In the genomic region with DNA sequence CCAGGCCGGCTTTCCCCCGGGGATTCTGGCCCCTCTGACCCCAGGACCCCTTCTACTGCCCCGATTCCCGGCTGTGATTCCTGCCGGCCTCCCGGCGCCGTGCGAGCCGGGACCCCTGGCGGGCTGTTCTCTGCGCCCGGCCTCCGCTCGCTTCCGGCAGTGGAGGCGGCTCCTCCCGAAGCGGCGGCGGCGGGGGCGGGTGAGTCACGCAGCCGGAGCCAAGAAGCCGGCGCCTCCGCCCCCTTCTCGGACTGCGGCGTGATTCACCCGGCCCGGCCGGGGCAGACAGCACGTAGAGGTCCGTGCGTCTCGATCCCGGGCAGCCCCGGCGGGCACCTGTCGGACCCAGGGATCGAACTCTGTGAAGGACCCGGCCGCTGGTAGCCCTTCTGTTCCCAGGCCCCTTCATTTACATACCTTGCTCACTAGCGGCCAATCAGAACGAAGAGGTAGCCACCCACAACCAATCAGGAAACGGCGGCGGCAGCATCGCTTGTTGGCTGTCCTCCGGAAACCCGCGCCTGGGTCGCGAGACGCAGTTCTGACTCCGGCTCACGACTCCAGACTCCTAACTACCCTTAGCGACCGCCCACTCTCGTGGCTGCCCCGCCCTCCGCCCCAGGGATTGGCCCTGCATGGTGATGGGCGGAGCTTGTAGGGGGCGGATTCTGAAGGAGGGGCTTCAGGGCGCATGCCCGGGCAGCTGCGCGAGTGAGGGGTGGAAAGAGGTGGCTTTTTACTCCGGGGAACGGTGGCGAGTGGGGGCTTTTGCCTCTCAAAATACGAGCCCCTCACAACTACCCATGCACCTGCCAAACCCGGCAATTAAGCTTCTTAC, we compare ENCODE assay signal across 7 cellular contexts. TPM values are rescaled to one million over a fixed set of nuclear protein-coding genes. Genes with fewer than 3 reads are reported as not detected.
DNase-seq lines count a peak whose midpoint lies in the region; ATAC-seq, FAIRE-seq and TF ChIP-seq lines count a peak whose summit lies in the region.

A gene with protein sequence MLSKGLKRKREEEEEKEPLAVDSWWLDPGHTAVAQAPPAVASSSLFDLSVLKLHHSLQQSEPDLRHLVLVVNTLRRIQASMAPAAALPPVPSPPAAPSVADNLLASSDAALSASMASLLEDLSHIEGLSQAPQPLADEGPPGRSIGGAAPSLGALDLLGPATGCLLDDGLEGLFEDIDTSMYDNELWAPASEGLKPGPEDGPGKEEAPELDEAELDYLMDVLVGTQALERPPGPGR (minus strand): TSS at position 543 of the 838 bp plus-strand sequence. CDS start 2,446 bp downstream, outside the sequence.

- H3K9me3 ChIP-seq in astrocyte (ENCODE audit: insufficient read depth, low read depth, low read length) (no peaks in the 10 kb centered on the region), right cardiac atrium (ENCODE audit: control insufficient read depth, low read length) (no peaks in the 10 kb centered on the region)

- H3K4me2 ChIP-seq in astrocyte (ENCODE audit: low read length): peak within 1 kb of the TSS; percentile 99

- peaks cover 20% of the 10 kb centered on the region for H4K20me1 ChIP-seq in astrocyte (ENCODE audit: insufficient read depth, low read length)

- H3K9ac ChIP-seq in astrocyte (ENCODE audit: low read length) (peak within 1 kb of the TSS; percentile 99), rectal smooth muscle tissue (ENCODE audit: low read length) (peak within 1 kb of the TSS; percentile 97)

- H3K27me3 Mint-ChIP-seq in astrocyte (ENCODE audit: low read depth, unreplicated experiment): no peaks in the 10 kb centered on the region

- TF ChIP-seq CTCF in astrocyte (IDR thresholded peaks at IDR 0.05; ENCODE audit: insufficient read depth, low read depth, low read length): no peak

- ATAC-seq in GM18502 (IDR thresholded peaks at IDR 0.05; ENCODE audit: poor library complexity, unreplicated experiment): peak; percentile 75
- peak; percentile 87 for ATAC-seq in HG02970 (IDR thresholded peaks at IDR 0.05; ENCODE audit: low FRiP score, unreplicated experiment)
- ATAC-seq in right cardiac atrium: peak; percentile 94 to 95

- H3K79me2 ChIP-seq in astrocyte (ENCODE audit: insufficient read depth, low read length): peaks cover 38% of the 10 kb centered on the region

- H2AFZ ChIP-seq in astrocyte (ENCODE audit: low read depth, low read length): peak within 1 kb of the TSS; percentile 84

- H3K4me1 ChIP-seq in astrocyte (ENCODE audit: insufficient read depth, low read length) (peaks cover 20% of the 10 kb centered on the region), right cardiac atrium (ENCODE audit: control insufficient read depth, insufficient read depth, low read length) (no peaks in the 10 kb centered on the region), rectal smooth muscle tissue (ENCODE audit: control insufficient read depth, insufficient read depth, low read length) (peaks cover 24% of the 10 kb centered on the region)

- peak within 1 kb of the TSS; percentile 100 for H3K27ac Mint-ChIP-seq in astrocyte (ENCODE audit: unreplicated experiment)

- under 1% methylated on average over 75 of the region's 75 CpGs for WGBS in right cardiac atrium

- H3K9me3 Mint-ChIP-seq in astrocyte (ENCODE audit: unreplicated experiment): no peaks in the 10 kb centered on the region

- DNase-seq in NCI-H1930 (lab: John Stamatoyannopoulos, UW) (peak; percentile 99 to 100), T-helper 22 cell (ENCODE audit: low read depth) (peak; percentile 100), astrocyte (ENCODE audit: low read depth) (peak; percentile 96), right cardiac atrium (peak; percentile 99 to 100 (median 100))

- peaks cover 10% of the 10 kb centered on the region for H3K36me3 ChIP-seq in astrocyte (ENCODE audit: insufficient read depth, low read length)
- no peaks in the 10 kb centered on the region for H3K36me3 ChIP-seq in rectal smooth muscle tissue (ENCODE audit: control insufficient read depth, insufficient read depth, low read length)

- peaks cover 3% of the 10 kb centered on the region for H3K36me3 Mint-ChIP-seq in astrocyte (ENCODE audit: low read depth, unreplicated experiment)

- peak within 1 kb of the TSS; percentile 98 for H3K4me3 ChIP-seq in astrocyte (ENCODE audit: insufficient read depth, low read depth, low read length)
- H3K4me3 ChIP-seq in right cardiac atrium (ENCODE audit: low read length): peak within 1 kb of the TSS; percentile 97
- peak within 1 kb of the TSS; percentile 98 for H3K4me3 ChIP-seq in rectal smooth muscle tissue (ENCODE audit: low read length)

- peak; percentile 83 for FAIRE-seq in astrocyte (lab: Jason Lieb, UNC)

- H3K4me3 Mint-ChIP-seq in astrocyte (ENCODE audit: unreplicated experiment): peak within 1 kb of the TSS; percentile 95

- peaks cover 14% of the 10 kb centered on the region for H3K4me1 Mint-ChIP-seq in astrocyte (ENCODE audit: low read depth, unreplicated experiment)

- intact Hi-C loops in right cardiac atrium (cut with DNase I): no loop called here

- H3K27me3 ChIP-seq in astrocyte (ENCODE audit: insufficient read depth, low read length): no peaks in the 10 kb centered on the region
- no peaks in the 10 kb centered on the region for H3K27me3 ChIP-seq in right cardiac atrium (ENCODE audit: control insufficient read depth, insufficient read depth)
- H3K27me3 ChIP-seq in rectal smooth muscle tissue (ENCODE audit: control insufficient read depth, insufficient read depth, low read length): no peaks in the 10 kb centered on the region

- H3K27ac ChIP-seq in astrocyte (ENCODE audit: low read depth, low read length): peak within 1 kb of the TSS; percentile 96
- peak within 1 kb of the TSS; percentile 99 for H3K27ac ChIP-seq in right cardiac atrium (ENCODE audit: low read length)
- peak within 1 kb of the TSS; percentile 97 for H3K27ac ChIP-seq in rectal smooth muscle tissue (ENCODE audit: low read depth, low read length)

RNA-seq across cellular contexts. Expression of the gene that starts here (rescaled TPM):
- 21.6 and 22.9 TPM in 2 replicates for total RNA-seq in astrocyte
- 10 to 100 TPM in 2 of 4 donors, 1 to 10 TPM in 2; 8.9 to 14.4 (median 9.7) TPM for total RNA-seq in right cardiac atrium
- polyA plus RNA-seq in right cardiac atrium: 18.4 TPM

Comparison
In these comparisons a context has a peak if more than half of its experiments do, and no peak if none do; other contexts are left out.
1. Peak in every context shown above with its lines: DNase-seq, ATAC-seq, H3K4me3 ChIP-seq and H3K27ac ChIP-seq.